9 cellular contexts compared by ENCODE assay signal in genomic region chr13:79749985-79750551, GRCh38.
A peak's percentile ranks its signal among the peaks of the same experiment; 100 is the strongest.
DNase-seq lines count a peak whose midpoint lies in the region; ATAC-seq and TF ChIP-seq lines count a peak whose summit lies in the region.
"Had no signal": no experiment of that assay in that cellular context is flagged by ENCODE, and none has a peak within 500 bp of the region (broad histone marks: within the 10 kb centered on the region; RNA-seq: fewer than 3 reads in every experiment).

No MANE protein-coding gene starts in this region.

- H3K4me1 Mint-ChIP-seq in GM23338 (no peaks in the 10 kb centered on the region; the same call in 2 of the 3 replicates), immature natural killer cell (no peaks in the 10 kb centered on the region), glutamatergic neuron (ENCODE audit: low read depth, unreplicated experiment) (no peaks in the 10 kb centered on the region)

- H3K9me3 Mint-ChIP-seq in GM23338 (no peaks in the 10 kb centered on the region), immature natural killer cell (peaks cover 0 to 3% (median 0%) of the 10 kb centered on the region in 6 donors), glutamatergic neuron (ENCODE audit: unreplicated experiment) (no peaks in the 10 kb centered on the region)

- intact Hi-C loops in sciatic nerve (cut with DNase I): no loop called here

- TF ChIP-seq CTCF in GM23338 (conservative IDR thresholded peaks at IDR 0.05; ENCODE audit: low read depth in 2 of 2) (no peak), astrocyte of the cerebellum (IDR thresholded peaks at IDR 0.05; ENCODE audit: low read depth, low read length, missing control alignments) (no peak), hepatocyte (IDR thresholded peaks at IDR 0.05; ENCODE audit: poor library complexity) (no peak), glutamatergic neuron (IDR thresholded peaks at IDR 0.05; ENCODE audit: partially characterized antibody, unreplicated experiment) (no peak)

- H3K4me1 ChIP-seq in GM23338 (ENCODE audit: insufficient read depth) (no peaks in the 10 kb centered on the region; the same call in 1 of the 2 replicates), hepatocyte (ENCODE audit: insufficient read depth) (peaks cover 14% of the 10 kb centered on the region)

- H3K27ac Mint-ChIP-seq in GM23338 (no peak overlapping the region), immature natural killer cell (no peak overlapping the region), glutamatergic neuron (ENCODE audit: unreplicated experiment) (no peak overlapping the region)

- 48% methylated on average over 3 of the region's 3 CpGs for WGBS in hepatocyte (ENCODE audit: low lambda C conversion rate, missing lambda C conversion rate)

- no peak overlapping the region for H3K27ac ChIP-seq in GM23338 (ENCODE audit: low read depth)
- H3K27ac ChIP-seq in hepatocyte: peak overlapping the region; percentile 64

- H3K4me3 Mint-ChIP-seq in GM23338: no peak overlapping the region
- H3K4me3 Mint-ChIP-seq in immature natural killer cell: no peak overlapping the region
- H3K4me3 Mint-ChIP-seq in glutamatergic neuron (ENCODE audit: unreplicated experiment): no peak overlapping the region

- DNase-seq in GM23338 (ENCODE audit: low spot score) (peak; percentile 56), astrocyte of the cerebellum (ENCODE audit: low read depth) (peak; percentile 95), hepatocyte (ENCODE audit: low spot score) (peak; percentile 62), sciatic nerve (ENCODE audit: low spot score) (peak; percentile 72), immature natural killer cell (no peak), NCI-H2081 (lab: John Stamatoyannopoulos, UW) (no peak), glutamatergic neuron (no peak)
- DNase-seq in stimulated activated CD4-positive, alpha-beta T cell treated with anti-CD3 and anti-CD28 coated beads, Interleukin-12 subunit alpha, Interleukin-12 subunit beta, amount 100 ng/mL, for 4 hours: no peak
- DNase-seq: anterior cingulate cortex had no signal

- H3K36me3 ChIP-seq in GM23338 (ENCODE audit: insufficient read depth): no peaks in the 10 kb centered on the region
- H3K36me3 ChIP-seq in hepatocyte (replicated peaks; ENCODE audit: insufficient read depth, low read depth): no peaks in the 10 kb centered on the region

- H3K4me2 ChIP-seq in GM23338 (no peak overlapping the region), hepatocyte (peak overlapping the region; percentile 6)

- H3K4me3 ChIP-seq in GM23338 (no peak overlapping the region), astrocyte of the cerebellum (ENCODE audit: low read depth, low read length) (no peak overlapping the region), hepatocyte (no peak overlapping the region)

- in situ Hi-C loops in astrocyte of the cerebellum (cut with HindIII; ENCODE audit: low sequenced_read_pairs): no loop called here

- no peaks in the 10 kb centered on the region for H3K36me3 Mint-ChIP-seq in GM23338 (ENCODE audit: low read depth)
- no peaks in the 10 kb centered on the region for H3K36me3 Mint-ChIP-seq in immature natural killer cell
- no peaks in the 10 kb centered on the region for H3K36me3 Mint-ChIP-seq in glutamatergic neuron (ENCODE audit: unreplicated experiment)

- no peaks in the 10 kb centered on the region; the same call in 1 of the 2 replicates for H3K9me2 ChIP-seq in GM23338 (ENCODE audit: insufficient read depth)
- no peaks in the 10 kb centered on the region for H3K9me2 ChIP-seq in hepatocyte (replicated peaks; ENCODE audit: insufficient read depth)

- H3K9me3 ChIP-seq in hepatocyte (ENCODE audit: low read depth): no peaks in the 10 kb centered on the region

- H4K20me1 ChIP-seq in GM23338 (replicated peaks; ENCODE audit: insufficient read depth) (no peaks in the 10 kb centered on the region), hepatocyte (ENCODE audit: insufficient read depth, poor library complexity, severe bottlenecking) (no peaks in the 10 kb centered on the region)

- no peaks in the 10 kb centered on the region for H3K79me2 ChIP-seq in GM23338 (replicated peaks; ENCODE audit: insufficient read depth)
- no peaks in the 10 kb centered on the region for H3K79me2 ChIP-seq in hepatocyte

- no peaks in the 10 kb centered on the region for H3F3A ChIP-seq in GM23338 (replicated peaks; ENCODE audit: low read depth)

- no peaks in the 10 kb centered on the region for H3K27me3 ChIP-seq in GM23338 (ENCODE audit: insufficient read depth)
- H3K27me3 ChIP-seq in hepatocyte: no peaks in the 10 kb centered on the region

- ATAC-seq in GM23338 (peak; percentile 67), sciatic nerve (peak; percentile 97)

- H2AFZ ChIP-seq in GM23338 (no peak overlapping the region), hepatocyte (peak overlapping the region; percentile 1)

- peaks cover 3% of the 10 kb centered on the region for H3K27me3 Mint-ChIP-seq in GM23338 (ENCODE audit: insufficient read depth, low read depth, poor library complexity)
- peaks cover 0 to 4% (median 2%) of the 10 kb centered on the region in 3 donors for H3K27me3 Mint-ChIP-seq in immature natural killer cell (ENCODE audit: low read depth in 3 of 3)
- H3K27me3 Mint-ChIP-seq in glutamatergic neuron (ENCODE audit: unreplicated experiment): no peaks in the 10 kb centered on the region

TF ChIP-seq in GM23338, 12 proteins besides CTCF, POLR2A, EP300 and RAD21 (continues in another document):
- TF ChIP-seq NANOG (IDR thresholded peaks at IDR 0.05; ENCODE audit: borderline replicate concordance) (no peak), EZH2 (IDR thresholded peaks at IDR 0.05; ENCODE audit: low read depth, unreplicated experiment) (no peak), JUNB (IDR thresholded peaks at IDR 0.05; ENCODE audit: unreplicated experiment) (no peak), POLR2AphosphoS5 (IDR thresholded peaks at IDR 0.05; ENCODE audit: low read depth) (no peak), CREB1 (CRISPR knock-in tag; IDR thresholded peaks at IDR 0.05; ENCODE audit: low read depth) (no peak), ETS1 (IDR thresholded peaks at IDR 0.05) (no peak), STAT1 (IDR thresholded peaks at IDR 0.05; ENCODE audit: unreplicated experiment) (no peak), ZNF331 (CRISPR knock-in tag; IDR thresholded peaks at IDR 0.05; ENCODE audit: low read depth) (no peak), EZH2phosphoT487 (IDR thresholded peaks at IDR 0.05; ENCODE audit: unreplicated experiment) (no peak), ZNF114 (CRISPR knock-in tag; IDR thresholded peaks at IDR 0.05) (no peak)

Comparison
In these comparisons a context has a peak if more than half of its experiments do, and no peak if none do; other contexts are left out.
1. DNase-seq: peak in GM23338 (single experiment), astrocyte of the cerebellum (single experiment), hepatocyte (single experiment) and sciatic nerve (single experiment); none in immature natural killer cell (0 of 3), NCI-H2081 (0 of 2), stimulated activated CD4-positive, alpha-beta T cell treated with anti-CD3 and anti-CD28 coated beads, Interleukin-12 subunit alpha, Interleukin-12 subunit beta, amount 100 ng/mL, for 4 hours (single experiment) and glutamatergic neuron (single experiment).